In the genomic region with DNA sequence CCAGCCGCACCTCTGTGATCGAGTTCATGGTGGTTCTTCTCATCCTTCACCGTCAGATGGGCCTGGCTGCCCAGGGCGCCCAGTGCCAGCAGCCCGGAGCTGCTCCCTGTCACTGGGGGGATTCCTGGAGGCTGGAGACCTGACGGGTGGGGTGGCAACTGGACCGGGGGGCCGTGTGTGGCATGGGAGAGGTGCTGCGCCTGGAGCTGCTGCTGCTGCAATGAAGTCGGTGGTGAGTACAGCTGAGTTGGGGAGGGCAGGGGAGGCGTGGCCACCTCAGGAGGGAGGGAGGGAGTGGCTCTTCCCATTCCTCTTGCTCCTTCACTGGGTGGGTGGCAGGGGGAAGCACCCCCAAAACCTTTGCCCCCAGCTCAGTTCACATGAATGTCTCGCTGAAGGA, we compare ENCODE assay signal across 27 cellular contexts.
"Had no signal": no experiment of that assay in that cellular context is flagged by ENCODE, and none has a peak within 500 bp of the region (broad histone marks: within the 10 kb centered on the region; RNA-seq: fewer than 3 reads in every experiment).

No MANE protein-coding gene starts in this region.

- H3K4me3 Mint-ChIP-seq: activated CD4-positive, alpha-beta memory T cell treated with anti-CD3 and anti-CD28 coated beads, Interleukin-2, amount 10 ng/mL, durations not matched to agents 7 days and 5 days; activated CD4-positive, alpha-beta T cell treated with anti-CD3 and anti-CD28 coated beads for 36 hours; activated naive CD4-positive, alpha-beta T cell treated with anti-CD3 and anti-CD28 coated beads, Interleukin-2, amount 50 U/mL, for 24 hours; activated naive CD8-positive, alpha-beta T cell treated with anti-CD3 and anti-CD28 coated beads, Interleukin-2, amount 50 U/mL, for 24 hours; activated T-cell treated with anti-CD3 and anti-CD28 coated beads, Interleukin-2, amount 50 U/mL, for 72 hours; T-cell had no signal

- H3K4me1 ChIP-seq: ascending aorta had no signal

- H3K9me3 Mint-ChIP-seq: activated CD4-positive, alpha-beta memory T cell treated with anti-CD3 and anti-CD28 coated beads, Interleukin-2, amount 10 ng/mL, durations not matched to agents 7 days and 5 days; activated naive CD4-positive, alpha-beta T cell treated with anti-CD3 and anti-CD28 coated beads, Interleukin-2, amount 50 U/mL, for 24 hours; activated naive CD8-positive, alpha-beta T cell treated with anti-CD3 and anti-CD28 coated beads, Interleukin-2, amount 50 U/mL, for 24 hours; activated T-cell treated with anti-CD3 and anti-CD28 coated beads, Interleukin-2, amount 50 U/mL, for 72 hours; T-cell had no signal

- H3K27ac Mint-ChIP-seq: activated CD4-positive, alpha-beta memory T cell treated with anti-CD3 and anti-CD28 coated beads, Interleukin-2, amount 10 ng/mL, durations not matched to agents 7 days and 5 days; activated CD4-positive, alpha-beta T cell treated with anti-CD3 and anti-CD28 coated beads for 36 hours; activated naive CD4-positive, alpha-beta T cell treated with anti-CD3 and anti-CD28 coated beads, Interleukin-2, amount 50 U/mL, for 24 hours; activated naive CD8-positive, alpha-beta T cell treated with anti-CD3 and anti-CD28 coated beads, Interleukin-2, amount 50 U/mL, for 24 hours; activated T-cell treated with anti-CD3 and anti-CD28 coated beads, Interleukin-2, amount 50 U/mL, for 72 hours; T-cell had no signal

- FAIRE-seq: bronchial epithelial cell, TTC549 had no signal

- DNase-seq: activated CD4-positive, alpha-beta memory T cell treated with anti-CD3 and anti-CD28 coated beads, Interleukin-2, amount 10 ng/mL, durations not matched to agents 7 days and 5 days; activated CD4-positive, alpha-beta T cell treated with anti-CD3 and anti-CD28 coated beads for 36 hours; activated CD4-positive, alpha-beta T cell treated with anti-CD3 and anti-CD28 coated beads, Interleukin-2, amount 50 U/mL, for 1 hour; activated naive CD4-positive, alpha-beta T cell; activated naive CD8-positive, alpha-beta T cell treated with anti-CD3 and anti-CD28 coated beads, Interleukin-2, amount 50 U/mL, for 24 hours; activated T-cell treated with anti-CD3 and anti-CD28 coated beads, Interleukin-2, amount 50 U/mL, for 72 hours; amniotic stem cell; body of pancreas; central memory CD4-positive, alpha-beta T cell; MG63; MV-4-11; NCI-H1092 treated with DMSO at 0.1 percent for 48 hours; NCI-H1417 treated with DMSO at 0.1 percent for 48 hours; NCI-H1694; NCI-H2029; NCI-H2107; NCI-H2171 treated with DMSO at 0.1 percent for 48 hours; NCI-H226; NCI-H526 treated with DMSO at 0.1 percent for 48 hours; NCI-H82; SIG-M5; T-cell; T-helper 2 cell had no signal

- H3K27me3 Mint-ChIP-seq: activated CD4-positive, alpha-beta memory T cell treated with anti-CD3 and anti-CD28 coated beads, Interleukin-2, amount 10 ng/mL, durations not matched to agents 7 days and 5 days; activated CD4-positive, alpha-beta T cell treated with anti-CD3 and anti-CD28 coated beads for 36 hours; activated naive CD4-positive, alpha-beta T cell treated with anti-CD3 and anti-CD28 coated beads, Interleukin-2, amount 50 U/mL, for 24 hours; activated naive CD8-positive, alpha-beta T cell treated with anti-CD3 and anti-CD28 coated beads, Interleukin-2, amount 50 U/mL, for 24 hours; T-cell had no signal

- H3K9me3 ChIP-seq: ascending aorta, body of pancreas, MG63 had no signal

- H3K27me3 ChIP-seq: ascending aorta, body of pancreas, MG63 had no signal

- H3K4me1 Mint-ChIP-seq: activated CD4-positive, alpha-beta memory T cell treated with anti-CD3 and anti-CD28 coated beads, Interleukin-2, amount 10 ng/mL, durations not matched to agents 7 days and 5 days; activated CD4-positive, alpha-beta T cell treated with anti-CD3 and anti-CD28 coated beads for 36 hours; activated naive CD8-positive, alpha-beta T cell treated with anti-CD3 and anti-CD28 coated beads, Interleukin-2, amount 50 U/mL, for 24 hours had no signal

- ATAC-seq: activated CD4-positive, alpha-beta T cell treated with anti-CD3 and anti-CD28 coated beads for 36 hours; activated naive CD8-positive, alpha-beta T cell treated with anti-CD3 and anti-CD28 coated beads, Interleukin-2, amount 50 U/mL, for 24 hours; activated T-cell treated with anti-CD3 and anti-CD28 coated beads, Interleukin-2, amount 50 U/mL, for 72 hours; body of pancreas; T-cell had no signal

- H3K4me3 ChIP-seq: ascending aorta, body of pancreas, MG63 had no signal

- H3K27ac ChIP-seq: ascending aorta had no signal
